ENCODE assay signal across 17 cellular contexts in genomic region chr17:74763565-74764387, GRCh38. TPM values are rescaled to one million over a fixed set of nuclear protein-coding genes. Genes with fewer than 3 reads are reported as not detected.
DNase-seq lines count a peak whose midpoint lies in the region; TF ChIP-seq lines count a peak whose summit lies in the region.
"Had no signal": no experiment of that assay in that cellular context is flagged by ENCODE, and none has a peak within 500 bp of the region (broad histone marks: within the 10 kb centered on the region; RNA-seq: fewer than 3 reads in every experiment).

No MANE protein-coding gene starts in this region.

- TF ChIP-seq POLR2A in Peyer's patch (IDR thresholded peaks at IDR 0.05): peak; percentile 79 to 89

- no peak for TF ChIP-seq CTCF in Peyer's patch (IDR thresholded peaks at IDR 0.05)
- TF ChIP-seq CTCF in hepatocyte (IDR thresholded peaks at IDR 0.05; ENCODE audit: poor library complexity): no peak
- TF ChIP-seq CTCF in neutrophil (IDR thresholded peaks at IDR 0.05): no peak

- peak overlapping the region in 3 of 11 experiments; percentile 31 to 43 (median 32); a peak in 4 of 22 replicates for H3K9ac ChIP-seq in BLaER1 treated with 17β-estradiol and CSF1 and Interleukin-3, amounts not matched to agents 10 nM and 100 nM

- no peaks in the 10 kb centered on the region for H3K27me3 ChIP-seq in BLaER1 treated with 17β-estradiol and CSF1 and Interleukin-3, amounts not matched to agents 10 nM and 100 nM
- no peaks in the 10 kb centered on the region for H3K27me3 ChIP-seq in Peyer's patch
- no peaks in the 10 kb centered on the region for H3K27me3 ChIP-seq in hepatocyte
- no peaks in the 10 kb centered on the region for H3K27me3 ChIP-seq in neutrophil
- H3K27me3 ChIP-seq: BE2C had no signal

- DNase-seq in Peyer's patch (peak in 2 of 3 donors; percentile 91), hepatocyte (ENCODE audit: low spot score) (peak; percentile 92), NCI-H128 (lab: John Stamatoyannopoulos, UW; ENCODE audit: unreplicated experiment) (no peak), islet precursor cell (no peak), NCI-H748 treated with DMSO at 0.1 percent for 48 hours (lab: John Stamatoyannopoulos, UW) (no peak), dedifferentiated amniotic fluid mesenchymal stem cell (ENCODE audit: extremely low spot score) (no peak)
- DNase-seq: activated B cell treated with CpG ODN at 0.5 μM for 24 hours; activated T-cell treated with anti-CD3 and anti-CD28 coated beads, Interleukin-2, amount 50 U/mL, for 1 hour; BE2C; H9; naive B cell; NCI-H146; NCI-H774; stimulated activated CD4-positive, alpha-beta T cell treated with anti-CD3 and anti-CD28 coated beads, Interleukin-15, amount 100 ng/mL, for 24 hours had no signal

- peaks cover 57 to 100% (median 95%) of the 10 kb centered on the region in 11 experiments for H4K20me1 ChIP-seq in BLaER1 treated with 17β-estradiol and CSF1 and Interleukin-3, amounts not matched to agents 10 nM and 100 nM
- H4K20me1 ChIP-seq in hepatocyte (ENCODE audit: insufficient read depth, poor library complexity, severe bottlenecking): peaks cover 29% of the 10 kb centered on the region

- no peaks in the 10 kb centered on the region for H3K9me3 ChIP-seq in BLaER1 treated with 17β-estradiol and CSF1 and Interleukin-3, amounts not matched to agents 10 nM and 100 nM (replicated peaks in 1 of 11)
- no peaks in the 10 kb centered on the region for H3K9me3 ChIP-seq in Peyer's patch
- H3K9me3 ChIP-seq in hepatocyte (ENCODE audit: low read depth): no peaks in the 10 kb centered on the region
- H3K9me3 ChIP-seq in neutrophil: no peaks in the 10 kb centered on the region
- H3K9me3 ChIP-seq: BE2C had no signal

- no peak overlapping the region for H3K4me3 ChIP-seq in BLaER1 treated with 17β-estradiol and CSF1 and Interleukin-3, amounts not matched to agents 10 nM and 100 nM
- H3K4me3 ChIP-seq in Peyer's patch: peak overlapping the region in 2 of 4 donors; percentile 38 to 47
- H3K4me3 ChIP-seq in hepatocyte: no peak overlapping the region
- H3K4me3 ChIP-seq in neutrophil (ENCODE audit: low read depth in 1 of 2, low read length in 1 of 2): no peak overlapping the region

- H3K4me1 ChIP-seq in BLaER1 treated with 17β-estradiol and CSF1 and Interleukin-3, amounts not matched to agents 10 nM and 100 nM: peaks cover 34 to 64% (median 53%) of the 10 kb centered on the region in 10 experiments
- peaks cover 18 to 84% (median 24%) of the 10 kb centered on the region in 4 donors for H3K4me1 ChIP-seq in Peyer's patch
- peaks cover 88% of the 10 kb centered on the region for H3K4me1 ChIP-seq in hepatocyte (ENCODE audit: insufficient read depth)
- peaks cover 37 to 45% of the 10 kb centered on the region in 2 experiments for H3K4me1 ChIP-seq in neutrophil (ENCODE audit: control insufficient read depth in 1 of 2, insufficient read depth in 1 of 2, low read depth in 1 of 2, low read length in 1 of 2)

- H3K36me3 ChIP-seq in BLaER1 treated with 17β-estradiol and CSF1 and Interleukin-3, amounts not matched to agents 10 nM and 100 nM: peaks cover 3 to 86% (median 58%) of the 10 kb centered on the region in 11 experiments
- H3K36me3 ChIP-seq in Peyer's patch (peaks cover 0 to 20% (median 0%) of the 10 kb centered on the region in 3 donors), hepatocyte (replicated peaks; ENCODE audit: insufficient read depth, low read depth) (no peaks in the 10 kb centered on the region), neutrophil (peaks cover 70% of the 10 kb centered on the region)
- H3K36me3 ChIP-seq: BE2C had no signal

- peaks cover 77% of the 10 kb centered on the region for H3K79me2 ChIP-seq in hepatocyte

- no peaks in the 10 kb centered on the region for H3K9me2 ChIP-seq in hepatocyte (replicated peaks; ENCODE audit: insufficient read depth)

- H2AFZ ChIP-seq in hepatocyte: no peak overlapping the region

- 23% methylated on average over 13 of the region's 16 CpGs for WGBS in hepatocyte (ENCODE audit: low lambda C conversion rate, missing lambda C conversion rate)

- H3K27ac ChIP-seq in BLaER1 treated with 17β-estradiol and CSF1 and Interleukin-3, amounts not matched to agents 10 nM and 100 nM: peak overlapping the region in 4 of 11 experiments; percentile 18 to 52 (median 28); a peak in 3 of 22 replicates
- H3K27ac ChIP-seq in Peyer's patch (peak overlapping the region in 3 of 4 donors; percentile 75 to 88 (median 83)), hepatocyte (peak overlapping the region; percentile 97), neutrophil (peak overlapping the region; percentile 24)

- peak overlapping the region in 10 of 11 experiments; percentile 8 to 68 (median 58); a peak in 17 of 22 replicates for H3K4me2 ChIP-seq in BLaER1 treated with 17β-estradiol and CSF1 and Interleukin-3, amounts not matched to agents 10 nM and 100 nM
- H3K4me2 ChIP-seq in hepatocyte: peak overlapping the region; percentile 77

RNA-seq across cellular contexts. Expression of gene NAT9, which starts 12.4 kb away (rescaled TPM):
- 10 to 100 TPM; 23.1 to 85.0 (median 37.4) TPM for total RNA-seq in Peyer's patch
- total RNA-seq in hepatocyte: 28.6 and 29.2 TPM in 2 replicates
- 34.8 and 62.9 TPM in 2 replicates for polyA plus RNA-seq in hepatocyte

RNA-seq across cellular contexts. Expression of gene NHERF1, which starts 15.3 kb away (rescaled TPM):
- total RNA-seq in Peyer's patch (100 to 1,000 TPM; 121 to 600 (median 488) TPM), hepatocyte (263 and 269 TPM in 2 replicates)
- 712 and 763 TPM in 2 replicates for polyA plus RNA-seq in hepatocyte

RNA-seq across cellular contexts. Expression of gene RAB37, which starts 26.7 kb away (rescaled TPM):
- total RNA-seq in Peyer's patch: 10 to 100 TPM in 1 of 4 donors, 1 to 10 TPM in 3; 1.1 to 35.5 (median 4.4) TPM
- 5.9 and 6.1 TPM in 2 replicates for total RNA-seq in hepatocyte
- polyA plus RNA-seq in hepatocyte: 7.0 and 11.8 TPM in 2 replicates

RNA-seq across cellular contexts. Expression of gene CD300LF, which starts 51.1 kb away (rescaled TPM):
- total RNA-seq in Peyer's patch (1 to 10 TPM in 2 of 4 donors, not detected in 2; 1.1 to 1.7 TPM), hepatocyte (0.32 TPM in 1 of 2 replicates, not detected in the other)
- polyA plus RNA-seq in hepatocyte: 0.44 and 0.85 TPM in 2 replicates
- total RNA-seq: H9 had no signal
- polyA plus RNA-seq: IgD-negative memory B cell had no signal

Comparison
In these comparisons a context has a peak if more than half of its experiments do, and no peak if none do; other contexts are left out.
1. DNase-seq: peak in Peyer's patch (2 of 3) and hepatocyte (single experiment); none in NCI-H128 (single experiment), islet precursor cell (single experiment), NCI-H748 treated with DMSO at 0.1 percent for 48 hours (single experiment) and dedifferentiated amniotic fluid mesenchymal stem cell (single experiment).